ENCODE assay signal across 16 cellular contexts in the genomic region with DNA sequence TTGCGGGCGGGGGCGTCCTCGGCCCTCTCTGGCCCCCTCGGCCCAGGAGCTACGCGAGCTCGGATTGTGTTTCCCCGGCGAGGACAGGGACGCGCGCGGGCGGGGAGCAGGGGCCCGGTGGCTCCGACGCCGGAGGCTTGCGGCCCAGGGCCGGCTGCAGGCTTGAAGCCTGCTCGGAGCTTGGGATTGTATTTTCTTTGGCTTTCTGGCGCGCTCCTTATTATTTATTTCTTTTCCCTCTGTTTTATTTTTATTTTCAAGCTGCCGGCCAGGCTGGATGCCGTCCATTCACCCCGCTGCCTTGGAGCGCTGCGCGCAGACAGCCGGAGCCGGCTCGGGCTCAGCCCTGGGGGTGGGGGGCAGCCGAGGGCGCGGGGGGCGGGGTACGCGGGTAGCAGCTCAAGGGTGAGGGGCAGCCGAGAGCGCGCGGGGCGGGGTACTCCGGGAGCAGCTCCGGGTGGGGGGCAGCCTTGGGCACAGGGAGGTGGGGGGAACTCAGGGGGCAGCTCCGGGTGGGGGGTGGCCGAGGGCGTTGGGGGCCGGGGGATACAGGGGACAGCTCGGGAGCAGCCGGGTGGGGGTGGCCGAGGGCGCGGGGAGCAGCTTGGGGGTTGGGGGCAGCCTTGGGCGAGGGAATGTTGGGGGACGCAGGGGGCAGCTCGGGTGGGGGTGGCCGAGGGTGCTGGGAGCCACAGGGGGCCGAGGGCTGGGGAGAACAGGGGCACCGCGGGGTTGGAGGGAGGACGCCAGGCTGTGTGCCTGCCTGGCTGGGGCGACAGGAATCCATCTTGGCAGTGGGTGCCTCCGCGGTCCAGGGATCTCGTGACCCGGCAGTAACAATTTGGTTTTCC. TPM values are rescaled to one million over a fixed set of nuclear protein-coding genes. Genes with fewer than 3 reads are reported as not detected.
DNase-seq lines count a peak whose midpoint lies in the region; ATAC-seq and FAIRE-seq lines count a peak whose summit lies in the region.
"Had no signal": no experiment of that assay in that cellular context is flagged by ENCODE, and none has a peak within 500 bp of the region (broad histone marks: within the 10 kb centered on the region; RNA-seq: fewer than 3 reads in every experiment).

No MANE protein-coding gene starts in this region.

- H3K9me3 ChIP-seq in right cardiac atrium (ENCODE audit: control insufficient read depth, low read length) (no peaks in the 10 kb centered on the region), neuronal stem cell (replicated peaks in 1 of 2; ENCODE audit: control insufficient read depth in 2 of 2, insufficient read depth in 1 of 2, low read depth in 1 of 2, low read length in 2 of 2) (no peaks in the 10 kb centered on the region), aorta (ENCODE audit: control insufficient read depth, low read length) (no peaks in the 10 kb centered on the region)

- intact Hi-C loops in right cardiac atrium (cut with DNase I) = loop anchor here in 1 of 4 donors (10.0 kb wide), 1 partner anchor 790 kb away; no protein-coding TSS in a partner anchor
- intact Hi-C loops in aorta (cut with DNase I) = loop anchor here (5.0 kb wide), 2 partner anchors 47 to 532 kb away; no protein-coding TSS in a partner anchor

- no peak overlapping the region for H4K8ac ChIP-seq in neuronal stem cell (ENCODE audit: low read depth, low read length)

- H3K23ac ChIP-seq in neuronal stem cell (ENCODE audit: low read depth, low read length, poor library complexity) = no peak overlapping the region

- 32% methylated on average over 68 of the region's 68 CpGs for WGBS in right cardiac atrium
- WGBS in neuronal stem cell (ENCODE audit: extremely low coverage in 2 of 2, insufficient read length in 2 of 2, insufficient replicate concordance in 1 of 2), 2 donors = no CpG with 5 or more reads among the region's 68 CpGs
- 11 to 14% methylated on average over 65 to 68 of the region's 68 CpGs for WGBS in aorta, 2 donors

- peak overlapping the region; percentile 66 for H3K4me2 ChIP-seq in neuronal stem cell (ENCODE audit: insufficient read depth, low read length, poor library complexity, severe bottlenecking)

- H3K79me1 ChIP-seq in neuronal stem cell (ENCODE audit: low read depth, low read length) = no peaks in the 10 kb centered on the region

- no peak overlapping the region for H2BK15ac ChIP-seq in neuronal stem cell (ENCODE audit: low read length)

- H3K27me3 Mint-ChIP-seq in stimulated activated naive CD8-positive, alpha-beta T cell treated with anti-CD3 and anti-CD28 coated beads, Interleukin-15, amount 100 ng/mL, for 72 hours = no peaks in the 10 kb centered on the region

- no peak overlapping the region for H4K91ac ChIP-seq in neuronal stem cell (ENCODE audit: low read depth, low read length, poor library complexity)

- no peak for DNase-seq in stimulated activated naive CD8-positive, alpha-beta T cell treated with anti-CD3 and anti-CD28 coated beads, Interleukin-15, amount 100 ng/mL, for 72 hours
- no peak for DNase-seq in stimulated activated naive CD8-positive, alpha-beta T cell treated with anti-CD3 and anti-CD28 coated beads, Interleukin-15, Interleukin-2, amounts not matched to agents 100 U/mL and 50 U/mL, for 24 hours
- DNase-seq in right cardiac atrium = peak in 2 of 3 donors; percentile 78
- no peak for DNase-seq in neuronal stem cell (ENCODE audit: low spot score)
- peak in 1 of 2 donors; percentile 49 for DNase-seq in aorta
- no peak for DNase-seq in NCI-H1436 (lab: John Stamatoyannopoulos, UW)
- DNase-seq in HTR-8/SVneo (ENCODE audit: insufficient read length, low spot score) = no peak
- DNase-seq in stimulated activated naive CD4-positive, alpha-beta T cell (lab: John Stamatoyannopoulos, UW) = no peak
- DNase-seq: activated CD4-positive, CD25-positive, alpha-beta regulatory T cell; effector memory CD4-positive, alpha-beta T cell; Karpas-422; NCI-H2107; NK-92 treated with Interleukin-12 subunit alpha and Interleukin-12 subunit beta, amount 100 ng/mL, for 24 hours had no signal

- no peak overlapping the region for H2BK5ac ChIP-seq in neuronal stem cell (ENCODE audit: low read length)

- H3K9ac ChIP-seq in neuronal stem cell (ENCODE audit: low read depth, low read length, poor library complexity) = no peak overlapping the region

- no peak overlapping the region for H2BK120ac ChIP-seq in neuronal stem cell (ENCODE audit: low read depth, low read length)

- H3K18ac ChIP-seq in neuronal stem cell (ENCODE audit: low read length) = peak overlapping the region; percentile 69

- H3K9me3 Mint-ChIP-seq in stimulated activated naive CD8-positive, alpha-beta T cell treated with anti-CD3 and anti-CD28 coated beads, Interleukin-15, amount 100 ng/mL, for 72 hours = no peaks in the 10 kb centered on the region

- H3K4me1 ChIP-seq in right cardiac atrium (ENCODE audit: control insufficient read depth, insufficient read depth, low read length) = peaks cover 5% of the 10 kb centered on the region
- no peaks in the 10 kb centered on the region for H3K4me1 ChIP-seq in neuronal stem cell (ENCODE audit: control insufficient read depth in 2 of 2, insufficient read depth in 1 of 2, low read depth in 1 of 2, low read length in 2 of 2)
- no peaks in the 10 kb centered on the region for H3K4me1 ChIP-seq in aorta (ENCODE audit: control insufficient read depth in 1 of 2, insufficient read depth in 2 of 2, low read length in 2 of 2)

- no peak overlapping the region for H3K4me3 Mint-ChIP-seq in stimulated activated naive CD8-positive, alpha-beta T cell treated with anti-CD3 and anti-CD28 coated beads, Interleukin-15, amount 100 ng/mL, for 72 hours

- peak; percentile 44 for ATAC-seq in stimulated activated naive CD8-positive, alpha-beta T cell treated with anti-CD3 and anti-CD28 coated beads, Interleukin-15, amount 100 ng/mL, for 72 hours
- ATAC-seq in stimulated activated naive CD8-positive, alpha-beta T cell treated with anti-CD3 and anti-CD28 coated beads, Interleukin-15, Interleukin-2, amounts not matched to agents 100 U/mL and 50 U/mL, for 24 hours = no peak
- ATAC-seq in right cardiac atrium = peak; percentile 54 to 76
- peak; percentile 75 for ATAC-seq in aorta (ENCODE audit: low FRiP score)

- H3K4ac ChIP-seq in neuronal stem cell (ENCODE audit: low read length) = no peak overlapping the region

- peak overlapping the region; percentile 5 for H3K27ac ChIP-seq in right cardiac atrium (ENCODE audit: low read length)
- H3K27ac ChIP-seq in neuronal stem cell (replicated peaks; ENCODE audit: low read length) = no peak overlapping the region
- no peak overlapping the region for H3K27ac ChIP-seq in aorta (ENCODE audit: low read depth in 1 of 2, low read length in 2 of 2)
- H3K27ac ChIP-seq: SK-N-MC had no signal

- no peak overlapping the region for H2AFZ ChIP-seq in neuronal stem cell (ENCODE audit: low read length)

- H3K4me3 ChIP-seq in right cardiac atrium (ENCODE audit: low read length) = peak overlapping the region; percentile 16
- peak overlapping the region in 1 of 2 donors; percentile 54 for H3K4me3 ChIP-seq in neuronal stem cell (ENCODE audit: low read length in 2 of 2)
- no peak overlapping the region for H3K4me3 ChIP-seq in aorta (ENCODE audit: low read length in 2 of 2)
- H3K4me3 ChIP-seq: SK-N-MC had no signal

- H3K14ac ChIP-seq in neuronal stem cell (ENCODE audit: low read length) = no peak overlapping the region

- H3K36me3 ChIP-seq in neuronal stem cell (replicated peaks in 1 of 2; ENCODE audit: control insufficient read depth in 2 of 2, insufficient read depth in 2 of 2, low read length in 2 of 2) (no peaks in the 10 kb centered on the region), aorta (ENCODE audit: control insufficient read depth in 1 of 2, insufficient read depth in 2 of 2, low read length in 1 of 2) (no peaks in the 10 kb centered on the region)

- no peak overlapping the region for H2BK12ac ChIP-seq in neuronal stem cell (ENCODE audit: low read length)

- H3K27ac Mint-ChIP-seq in stimulated activated naive CD8-positive, alpha-beta T cell treated with anti-CD3 and anti-CD28 coated beads, Interleukin-15, amount 100 ng/mL, for 72 hours = no peak overlapping the region

- H3K4me1 Mint-ChIP-seq in stimulated activated naive CD8-positive, alpha-beta T cell treated with anti-CD3 and anti-CD28 coated beads, Interleukin-15, amount 100 ng/mL, for 72 hours = no peaks in the 10 kb centered on the region

- FAIRE-seq in HTR-8/SVneo (lab: Jason Lieb, UNC) = no peak

- H2AK5ac ChIP-seq in neuronal stem cell (ENCODE audit: low read depth, low read length) = no peak overlapping the region

- H3K27me3 ChIP-seq in right cardiac atrium (ENCODE audit: control insufficient read depth, insufficient read depth) = no peaks in the 10 kb centered on the region
- peaks cover 0 to 3% (median 0%) of the 10 kb centered on the region in 3 experiments for H3K27me3 ChIP-seq in neuronal stem cell (ENCODE audit: control insufficient read depth in 3 of 3, insufficient read depth in 3 of 3, low read depth in 1 of 3, low read length in 3 of 3)
- no peaks in the 10 kb centered on the region for H3K27me3 ChIP-seq in aorta (ENCODE audit: control insufficient read depth in 1 of 2, insufficient read depth in 2 of 2, low read length in 1 of 2)

RNA-seq across cellular contexts. Expression of a gene that starts 42.7 kb away (rescaled TPM):
- total RNA-seq in right cardiac atrium (under 1 TPM in 1 of 4 donors, not detected in 3; 0.17 TPM), aorta (under 1 TPM; 0.19 to 0.24 TPM)
- polyA plus RNA-seq in right cardiac atrium (0.09 TPM), aorta (not detected)
- polyA plus RNA-seq in neuronal stem cell (2013, experiment 1 of 2) = 0.07 TPM
- 0.07 TPM for polyA plus RNA-seq in neuronal stem cell (2013, experiment 2 of 2)
- total RNA-seq: A673, skeletal muscle tissue had no signal

Comparison
In these comparisons a context has a peak if more than half of its experiments do, and no peak if none do; other contexts are left out.
1. DNase-seq: peak in right cardiac atrium (2 of 3); none in stimulated activated naive CD8-positive, alpha-beta T cell treated with anti-CD3 and anti-CD28 coated beads, Interleukin-15, amount 100 ng/mL, for 72 hours (0 of 2), stimulated activated naive CD8-positive, alpha-beta T cell treated with anti-CD3 and anti-CD28 coated beads, Interleukin-15, Interleukin-2, amounts not matched to agents 100 U/mL and 50 U/mL, for 24 hours (single experiment), neuronal stem cell (single experiment), NCI-H1436 (single experiment), HTR-8/SVneo (single experiment) and stimulated activated naive CD4-positive, alpha-beta T cell (0 of 6).